Comparison of ENCODE assay signal across 18 cellular contexts in the genomic region with DNA sequence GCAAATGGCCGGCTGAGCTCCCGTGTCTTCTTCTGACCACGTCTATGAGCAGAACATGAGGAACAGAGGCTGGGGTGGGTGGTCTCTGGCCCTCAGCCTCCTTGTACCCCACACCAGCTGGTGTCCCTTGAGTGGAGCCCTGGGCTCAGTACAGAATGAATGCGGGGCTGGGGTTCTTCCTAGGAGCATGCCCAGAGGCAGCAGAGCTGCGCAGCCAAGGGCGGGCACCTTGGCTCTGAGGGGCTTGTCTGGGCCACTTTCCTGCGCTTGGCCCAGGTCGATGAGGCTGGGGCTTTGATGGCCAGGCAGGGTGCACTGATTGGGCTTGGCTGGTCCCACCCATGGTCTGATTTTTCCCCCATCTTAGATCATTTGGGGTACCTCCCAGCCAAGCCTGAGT. TPM values are rescaled to one million over a fixed set of nuclear protein-coding genes. Genes with fewer than 3 reads are reported as not detected.
DNase-seq lines count a peak whose midpoint lies in the region; ATAC-seq lines count a peak whose summit lies in the region.
"Had no signal": no experiment of that assay in that cellular context is flagged by ENCODE, and none has a peak within 500 bp of the region (broad histone marks: within the 10 kb centered on the region; RNA-seq: fewer than 3 reads in every experiment).

No MANE protein-coding gene starts in this region.

- H3K27ac ChIP-seq in CD4-positive, alpha-beta memory T cell (ENCODE audit: low read depth, low read length) = no peak overlapping the region
- H3K27ac ChIP-seq: A549, KMS-11, PC-9 had no signal

- ATAC-seq in Right ventricle myocardium inferior (no peak), GM21390 (IDR thresholded peaks at IDR 0.05; ENCODE audit: unreplicated experiment) (no peak)
- ATAC-seq: A549 had no signal

- H3K9me3 Mint-ChIP-seq in CD4-positive, alpha-beta memory T cell = no peaks in the 10 kb centered on the region
- H3K9me3 Mint-ChIP-seq: HFFc6 had no signal

- H3K4me1 Mint-ChIP-seq in CD4-positive, alpha-beta memory T cell = no peaks in the 10 kb centered on the region

- H3K27ac Mint-ChIP-seq in CD4-positive, alpha-beta memory T cell = no peak overlapping the region
- H3K27ac Mint-ChIP-seq: HFFc6 had no signal

- POLR2A ChIA-PET in CD4-positive, alpha-beta memory T cell (lab: Charles Lee; ENCODE audit: partially characterized antibody) = no interaction called here

- H3K4me1 ChIP-seq in CD4-positive, alpha-beta memory T cell (ENCODE audit: insufficient read depth, low read length) = no peaks in the 10 kb centered on the region
- H3K4me1 ChIP-seq: A549 had no signal

- no peaks in the 10 kb centered on the region for H3K36me3 Mint-ChIP-seq in CD4-positive, alpha-beta memory T cell

- H3K36me3 ChIP-seq in CD4-positive, alpha-beta memory T cell (ENCODE audit: insufficient read depth, low read length) = no peaks in the 10 kb centered on the region

- H3K27me3 ChIP-seq in CD4-positive, alpha-beta memory T cell (ENCODE audit: insufficient read depth, low read length) = peaks cover 6% of the 10 kb centered on the region

- DNase-seq in cardiac septum (ENCODE audit: low spot score) (peak; percentile 57), Right ventricle myocardium inferior (ENCODE audit: missing footprints) (no peak), ecto neural progenitor cell (ENCODE audit: low spot score) (peak; percentile 39), mesenteric fat pad (ENCODE audit: low spot score) (peak; percentile 74), ureter (ENCODE audit: low spot score) (peak; percentile 10)
- no peak for DNase-seq in CD4-positive, alpha-beta memory T cell
- DNase-seq: C1 segment of cervical spinal cord, DND-41, GOT3, HFFc6, NCI-H1092, NCI-H146, NCI-H2081 treated with DMSO at 0.1 percent for 48 hours, NCI-H524, PC-9 had no signal

- no peak overlapping the region for H3K4me3 Mint-ChIP-seq in CD4-positive, alpha-beta memory T cell
- H3K4me3 Mint-ChIP-seq: HFFc6 had no signal

- CTCF ChIA-PET in CD4-positive, alpha-beta memory T cell (lab: Charles Lee; ENCODE audit: partially characterized antibody) = interaction anchor here (0.7 to 1.7 kb wide), 3 partner anchors 8 to 146 kb away, joined by 4 to 7 read pairs (median 4); no protein-coding TSS in a partner anchor

- peaks cover 5 to 13% of the 10 kb centered on the region in 2 donors for H3K27me3 Mint-ChIP-seq in CD4-positive, alpha-beta memory T cell

- intact Hi-C loops in cardiac septum (cut with DNase I) = no loop called here
- intact Hi-C loops in Right ventricle myocardium inferior (cut with DNase I) = no loop called here
- intact Hi-C loops in CD4-positive, alpha-beta memory T cell (cut with micrococcal nuclease) = no loop called here

- no peaks in the 10 kb centered on the region for H3K9me3 ChIP-seq in CD4-positive, alpha-beta memory T cell (ENCODE audit: control insufficient read depth in 1 of 2, low read length in 2 of 2)
- H3K9me3 ChIP-seq: A549 had no signal

- H3K4me3 ChIP-seq in CD4-positive, alpha-beta memory T cell (ENCODE audit: low read length in 2 of 2) = no peak overlapping the region
- H3K4me3 ChIP-seq: A549, PC-9 had no signal

RNA-seq across cellular contexts. Expression of a gene that starts 6.4 kb away (rescaled TPM):
- total RNA-seq in cardiac septum (166 TPM), Right ventricle myocardium inferior (163 TPM), mesenteric fat pad (0.58 TPM), ureter (3.5 TPM)
- under 1 TPM; 0.12 to 0.47 TPM for total RNA-seq in CD4-positive, alpha-beta memory T cell
- polyA plus RNA-seq in CD4-positive, alpha-beta memory T cell = not detected

Comparison
In these comparisons a context has a peak if more than half of its experiments do, and no peak if none do; other contexts are left out.
1. DNase-seq: peak in cardiac septum (single experiment), ecto neural progenitor cell (single experiment), mesenteric fat pad (single experiment) and ureter (single experiment); none in Right ventricle myocardium inferior (single experiment) and CD4-positive, alpha-beta memory T cell (0 of 5).
2. RNA of a gene that starts 6.4 kb away (total RNA-seq): 166 TPM in cardiac septum (single experiment) and 163 TPM in Right ventricle myocardium inferior (single experiment); 3.5 TPM in ureter (single experiment), 0.58 TPM in mesenteric fat pad (single experiment) and 0.12 to 0.47 TPM in CD4-positive, alpha-beta memory T cell; every median in the first group is over 10 times any median in the second.